16 cellular contexts compared by ENCODE assay signal in the genomic region with DNA sequence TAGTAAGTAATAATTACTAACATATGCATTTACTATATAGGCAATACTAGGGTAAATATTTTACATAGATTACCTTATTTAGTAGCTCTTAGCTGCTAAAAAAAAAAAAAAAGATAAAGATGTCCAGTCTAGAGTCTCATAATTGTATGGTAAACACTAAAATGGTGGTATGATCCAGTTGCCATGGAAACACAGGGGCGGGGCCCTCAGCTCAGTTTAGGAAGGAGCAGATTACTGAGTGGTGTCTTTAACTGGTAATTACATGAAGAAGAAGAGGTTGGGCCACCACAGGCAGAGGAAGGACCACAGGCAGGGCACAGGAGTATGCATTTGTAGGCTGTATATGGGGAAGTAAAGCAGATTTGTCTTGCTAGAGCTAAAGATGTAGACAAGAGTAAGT. TPM values are rescaled to one million over a fixed set of nuclear protein-coding genes. Genes with fewer than 3 reads are reported as not detected.
A peak's percentile ranks its signal among the peaks of the same experiment; 100 is the strongest.
DNase-seq lines count a peak whose midpoint lies in the region; ATAC-seq, FAIRE-seq and TF ChIP-seq lines count a peak whose summit lies in the region.
"Had no signal": no experiment of that assay in that cellular context is flagged by ENCODE, and none has a peak within 500 bp of the region (broad histone marks: within the 10 kb centered on the region; RNA-seq: fewer than 3 reads in every experiment).

No MANE protein-coding gene starts in this region.

- in situ Hi-C loops in K562 (cut with MboI): no loop called here

- DNase-seq in DMS153 (lab: John Stamatoyannopoulos, UW): peak; percentile 17
- no peak for DNase-seq in DMS153 treated with DMSO at 0.1 percent for 48 hours (lab: John Stamatoyannopoulos, UW; ENCODE audit: unreplicated experiment)
- DNase-seq in NB4 (ENCODE audit: low read depth): peak; percentile 10
- DNase-seq in NCI-H69 (lab: John Stamatoyannopoulos, UW): peak; percentile 77
- DNase-seq in K562 (ENCODE audit: extremely low read depth in 1 of 4, low spot score in 3 of 4): no peak
- DNase-seq in NCI-H226: no peak
- no peak for DNase-seq in NOMO-1 (lab: John Stamatoyannopoulos, UW; ENCODE audit: unreplicated experiment in 2 of 2)
- DNase-seq in pancreas: no peak
- DNase-seq: 8988T, KG1, NCI-H187, NCI-H524, SHP77 had no signal

- H3K9ac ChIP-seq in K562 (ENCODE audit: insufficient read depth in 1 of 2, low read depth in 2 of 2, low read length in 2 of 2): no peak overlapping the region

- TF ChIP-seq CTCF in NB4 (IDR thresholded peaks at IDR 0.05; ENCODE audit: low read depth, low read length) (no peak), K562 (IDR thresholded peaks at IDR 0.05 in 2 of 3, conservative IDR thresholded peaks at IDR 0.05 in 1 of 3; ENCODE audit: insufficient read depth in 2 of 3, low read depth in 1 of 3, low read length in 3 of 3) (no peak), pancreas (IDR thresholded peaks at IDR 0.05) (no peak)

- WGBS in K562 (ENCODE audit: insufficient coverage, low coverage, missing lambda C conversion rate): 0% methylated on average over 1 of the region's 1 CpG
- 70 to 81% methylated on average over 1 of the region's 1 CpG for WGBS in pancreas, 2 donors

- no peaks in the 10 kb centered on the region for H3K27me3 ChIP-seq in K562 (ENCODE audit: control insufficient read depth in 2 of 2, insufficient read depth in 2 of 2, low read length in 2 of 2)
- no peaks in the 10 kb centered on the region for H3K27me3 ChIP-seq in pancreas

- BruUV-seq in K562 (replicated peaks; lab: Mats Ljungman, UMichigan): no TSS peak

- H3K4me1 ChIP-seq in K562 (replicated peaks in 1 of 2; ENCODE audit: control insufficient read depth in 2 of 2, insufficient read depth in 2 of 2, low read length in 2 of 2) (no peaks in the 10 kb centered on the region; a peak in 1 of 5 replicates), pancreas (no peaks in the 10 kb centered on the region)

- TF ChIP-seq POLR2A in NB4 (IDR thresholded peaks at IDR 0.05; ENCODE audit: extremely low read depth, insufficient read length) (no peak), K562 (conservative IDR thresholded peaks at IDR 0.05) (no peak)

- no peaks in the 10 kb centered on the region for H3K9me1 ChIP-seq in K562 (ENCODE audit: control insufficient read depth, insufficient read depth, low read length)

- no peak overlapping the region for H3K4me3 ChIP-seq in NB4 (ENCODE audit: low read depth, low read length)
- H3K4me3 ChIP-seq in K562: no peak overlapping the region
- H3K4me3 ChIP-seq in pancreas: no peak overlapping the region
- H3K4me3 ChIP-seq: SK-N-MC had no signal

- TF ChIP-seq RAD21 in K562 (CRISPR knock-in tag; conservative IDR thresholded peaks at IDR 0.05 in 1 of 2, IDR thresholded peaks at IDR 0.05 in 1 of 2): no peak

- H3K79me2 ChIP-seq in K562 (ENCODE audit: control insufficient read depth, insufficient read depth, low read length): no peaks in the 10 kb centered on the region

- H4K20me1 ChIP-seq in K562 (replicated peaks; ENCODE audit: control insufficient read depth, insufficient read depth, low read length): no peaks in the 10 kb centered on the region

- H3K4me2 ChIP-seq in K562 (ENCODE audit: insufficient read depth, low read length): no peak overlapping the region

- intact Hi-C loops in K562 (cut with micrococcal nuclease) (no loop called here), pancreas (cut with DNase I) (no loop called here)

- FAIRE-seq in K562 (lab: Jason Lieb, UNC) (no peak), pancreas (lab: Jason Lieb, UNC) (no peak)
- FAIRE-seq: H1 had no signal

- POLR2A ChIA-PET in K562 (lab: Yijun Ruan, JAX): no interaction called here

- ATAC-seq in K562 (no peak), pancreas (no peak)

- H3K36me3 ChIP-seq in K562 (ENCODE audit: control insufficient read depth, insufficient read depth, low read length) (no peaks in the 10 kb centered on the region), pancreas (peaks cover 0 to 5% (median 0%) of the 10 kb centered on the region in 3 donors)

- CTCF ChIA-PET in K562 (lab: Yijun Ruan, JAX; ENCODE audit: low intra/inter-chr PET ratio): no interaction called here

- H3K9me3 ChIP-seq in K562 (replicated peaks; ENCODE audit: control insufficient read depth, insufficient read depth, low read depth, low read length): no peaks in the 10 kb centered on the region
- H3K9me3 ChIP-seq in pancreas: no peaks in the 10 kb centered on the region

- H3K27ac ChIP-seq in K562 (ENCODE audit: extremely low read depth, low read depth, low read length): no peak overlapping the region
- H3K27ac ChIP-seq in pancreas: no peak overlapping the region
- H3K27ac ChIP-seq: SK-N-MC had no signal

- no peak overlapping the region for H2AFZ ChIP-seq in K562 (ENCODE audit: low read depth, low read length)

- no peak for TF ChIP-seq EP300 in K562 (IDR thresholded peaks at IDR 0.05; ENCODE audit: low read length)

TF ChIP-seq in K562, 482 proteins besides CTCF, POLR2A, EP300 and RAD21:
- TF ChIP-seq, protein P1, sequence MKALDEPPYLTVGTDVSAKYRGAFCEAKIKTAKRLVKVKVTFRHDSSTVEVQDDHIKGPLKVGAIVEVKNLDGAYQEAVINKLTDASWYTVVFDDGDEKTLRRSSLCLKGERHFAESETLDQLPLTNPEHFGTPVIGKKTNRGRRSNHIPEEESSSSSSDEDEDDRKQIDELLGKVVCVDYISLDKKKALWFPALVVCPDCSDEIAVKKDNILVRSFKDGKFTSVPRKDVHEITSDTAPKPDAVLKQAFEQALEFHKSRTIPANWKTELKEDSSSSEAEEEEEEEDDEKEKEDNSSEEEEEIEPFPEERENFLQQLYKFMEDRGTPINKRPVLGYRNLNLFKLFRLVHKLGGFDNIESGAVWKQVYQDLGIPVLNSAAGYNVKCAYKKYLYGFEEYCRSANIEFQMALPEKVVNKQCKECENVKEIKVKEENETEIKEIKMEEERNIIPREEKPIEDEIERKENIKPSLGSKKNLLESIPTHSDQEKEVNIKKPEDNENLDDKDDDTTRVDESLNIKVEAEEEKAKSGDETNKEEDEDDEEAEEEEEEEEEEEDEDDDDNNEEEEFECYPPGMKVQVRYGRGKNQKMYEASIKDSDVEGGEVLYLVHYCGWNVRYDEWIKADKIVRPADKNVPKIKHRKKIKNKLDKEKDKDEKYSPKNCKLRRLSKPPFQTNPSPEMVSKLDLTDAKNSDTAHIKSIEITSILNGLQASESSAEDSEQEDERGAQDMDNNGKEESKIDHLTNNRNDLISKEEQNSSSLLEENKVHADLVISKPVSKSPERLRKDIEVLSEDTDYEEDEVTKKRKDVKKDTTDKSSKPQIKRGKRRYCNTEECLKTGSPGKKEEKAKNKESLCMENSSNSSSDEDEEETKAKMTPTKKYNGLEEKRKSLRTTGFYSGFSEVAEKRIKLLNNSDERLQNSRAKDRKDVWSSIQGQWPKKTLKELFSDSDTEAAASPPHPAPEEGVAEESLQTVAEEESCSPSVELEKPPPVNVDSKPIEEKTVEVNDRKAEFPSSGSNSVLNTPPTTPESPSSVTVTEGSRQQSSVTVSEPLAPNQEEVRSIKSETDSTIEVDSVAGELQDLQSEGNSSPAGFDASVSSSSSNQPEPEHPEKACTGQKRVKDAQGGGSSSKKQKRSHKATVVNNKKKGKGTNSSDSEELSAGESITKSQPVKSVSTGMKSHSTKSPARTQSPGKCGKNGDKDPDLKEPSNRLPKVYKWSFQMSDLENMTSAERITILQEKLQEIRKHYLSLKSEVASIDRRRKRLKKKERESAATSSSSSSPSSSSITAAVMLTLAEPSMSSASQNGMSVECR (CRISPR knock-in tag; IDR thresholded peaks at IDR 0.05): no peak
- TF ChIP-seq RBM17 (IDR thresholded peaks at IDR 0.05; ENCODE audit: borderline replicate concordance, low read depth, low read length) (no peak), TFAP4 (CRISPR knock-in tag; IDR thresholded peaks at IDR 0.05; ENCODE audit: borderline replicate concordance) (no peak), MAZ (CRISPR knock-in tag; conservative IDR thresholded peaks at IDR 0.05 in 1 of 2, IDR thresholded peaks at IDR 0.05 in 1 of 2) (no peak), RFX1 (IDR thresholded peaks at IDR 0.05) (peak; percentile 84)

RNA-seq across cellular contexts. Expression of gene ITGB8, which starts 43.7 kb away (rescaled TPM):
- 0.14 TPM in 1 of 2 replicates, not detected in the other for total RNA-seq in K562 (2011; cell fraction: chromatin; rRNA removed; ENCODE audit: low replicate concordance)
- total RNA-seq in K562 (2011; cell fraction: nucleolus; rRNA removed): not detected in 2 replicates
- total RNA-seq in K562 (2011; cell fraction: nucleoplasm; rRNA removed): 0.15 TPM in 1 of 2 replicates, not detected in the other
- under 0.01 and 0.04 TPM in 2 replicates for total RNA-seq in K562 (2014; rRNA removed)
- total RNA-seq in K562 (2014; rRNA removed; fragmentation: Illumina TruSeq; extraction: Trizol): not detected in 2 replicates
- total RNA-seq in K562 (2015; rRNA removed; fragmentation: Illumina TruSeq; extraction: Trizol): not detected in 2 replicates
- 0.02 and 0.04 TPM in 2 replicates for total RNA-seq in K562 (2021)
- 0.01 and 0.03 TPM in 2 replicates for polyA plus RNA-seq in K562 (2011; rRNA removed)
- polyA plus RNA-seq in K562 (2011; cell fraction: cytosol; rRNA removed): 0.03 TPM in 1 of 2 replicates, not detected in the other
- polyA plus RNA-seq in K562 (2011; cell fraction: nucleus; rRNA removed): 0.03 and 0.04 TPM in 2 replicates
- polyA plus RNA-seq in K562 (2012): 0.04 TPM in 1 of 2 replicates, not detected in the other
- not detected in 2 replicates for polyA plus RNA-seq in K562 (2014; fragmentation: Illumina TruSeq; extraction: Trizol)
- not detected for polyA plus RNA-seq in K562 (2014; fragmentation: Nextera tagmentation; extraction: Ambion mirVana)
- 0.04 TPM in 1 of 2 replicates, not detected in the other for polyA plus RNA-seq in K562 (2014; rRNA removed)
- polyA minus RNA-seq in K562 (2011; rRNA and poly(A)+ RNA removed): 0.04 and 0.06 TPM in 2 replicates
- not detected in 2 replicates for polyA minus RNA-seq in K562 (2011; cell fraction: cytosol; rRNA and poly(A)+ RNA removed)
- 0.13 and 0.22 TPM in 2 replicates for polyA minus RNA-seq in K562 (2011; cell fraction: nucleus; rRNA and poly(A)+ RNA removed)
- 10 to 100 TPM; 10.3 to 39.8 (median 14.3) TPM for total RNA-seq in pancreas
- polyA plus RNA-seq in pancreas: 1 to 10 TPM; 3.9 to 6.0 TPM
- total RNA-seq: OCI-LY7 had no signal

Comparison
In these comparisons a context has a peak if more than half of its experiments do, and no peak if none do; other contexts are left out.
1. DNase-seq: peak in DMS153 (single experiment), NB4 (single experiment) and NCI-H69 (single experiment); none in DMS153 treated with DMSO at 0.1 percent for 48 hours (single experiment), K562 (0 of 4), NCI-H226 (single experiment), NOMO-1 (0 of 2) and pancreas (0 of 6).
2. RNA of gene ITGB8, which starts 43.7 kb away (total RNA-seq): 10.3 to 39.8 TPM in pancreas; under 0.01 to 0.15 TPM in K562; every median in the first group is over 4 times any median in the second.